Comparison of ENCODE assay signal across 10 cellular contexts in the genomic region with DNA sequence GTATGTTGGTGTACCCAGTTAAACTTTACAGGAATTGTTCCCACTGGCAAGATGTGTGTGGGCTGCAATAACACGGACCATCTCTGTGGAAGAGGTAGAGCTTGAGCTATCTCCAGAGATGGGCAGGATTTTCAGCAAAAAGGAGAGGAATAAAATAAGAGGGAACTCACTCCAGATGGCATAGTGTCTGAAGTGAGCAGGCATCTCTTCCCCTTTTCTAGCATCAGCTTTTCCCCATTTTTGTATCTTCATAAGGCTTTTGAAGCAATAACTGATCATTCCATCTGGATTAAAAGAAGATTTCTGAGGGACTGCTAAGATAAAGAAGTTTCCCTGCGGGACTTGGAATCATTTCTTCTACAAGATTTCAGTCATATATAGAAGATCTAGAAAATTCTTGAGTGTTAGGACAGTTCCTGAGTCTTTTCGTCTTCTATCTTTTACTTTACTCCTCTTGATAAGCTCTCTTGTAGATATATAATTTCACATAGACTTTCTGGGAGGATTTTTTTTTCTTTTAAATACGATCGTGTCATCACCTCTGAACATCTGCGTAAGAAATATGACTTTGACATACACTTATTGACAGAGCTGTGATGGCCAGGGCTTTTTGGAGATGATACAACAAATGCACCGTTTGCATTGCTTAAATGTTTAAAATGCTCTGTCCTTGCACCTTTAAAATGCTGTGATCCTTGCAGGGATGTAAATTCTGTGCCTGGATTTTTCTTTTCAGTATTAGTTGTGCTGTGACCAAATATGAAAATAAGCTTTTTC. TPM values are rescaled to one million over a fixed set of nuclear protein-coding genes. Genes with fewer than 3 reads are reported as not detected.
DNase-seq lines count a peak whose midpoint lies in the region; ATAC-seq, FAIRE-seq and TF ChIP-seq lines count a peak whose summit lies in the region.
"Had no signal": no experiment of that assay in that cellular context is flagged by ENCODE, and none has a peak within 500 bp of the region (broad histone marks: within the 10 kb centered on the region; RNA-seq: fewer than 3 reads in every experiment).

No MANE protein-coding gene starts in this region.

- no peaks in the 10 kb centered on the region for H3K27me3 ChIP-seq in CD8-positive, alpha-beta T cell (ENCODE audit: insufficient read depth, low read length)
- H3K27me3 ChIP-seq in effector memory CD4-positive, alpha-beta T cell (replicated peaks; ENCODE audit: control insufficient read depth, insufficient read depth, low read length, poor library complexity, severe bottlenecking), result no peaks in the 10 kb centered on the region
- H3K27me3 ChIP-seq in osteoblast (ENCODE audit: insufficient read depth, low read length), result no peaks in the 10 kb centered on the region

- H3K36me3 ChIP-seq in CD8-positive, alpha-beta T cell (ENCODE audit: insufficient read depth, low read length), result no peaks in the 10 kb centered on the region
- peaks cover under 1% of the 10 kb centered on the region for H3K36me3 ChIP-seq in effector memory CD4-positive, alpha-beta T cell (ENCODE audit: control insufficient read depth, insufficient read depth, low read length)
- H3K36me3 ChIP-seq in osteoblast (ENCODE audit: insufficient read depth, low read length), result peaks cover 6% of the 10 kb centered on the region

- H3K9me3 Mint-ChIP-seq in CD8-positive, alpha-beta T cell, result no peaks in the 10 kb centered on the region

- H3K4me2 ChIP-seq in osteoblast (ENCODE audit: insufficient read depth, low read length), result peak overlapping the region; percentile 92

- intact Hi-C loops in CD8-positive, alpha-beta T cell (cut with DNase I, micrococcal nuclease), result loop anchor here in 1 of 2 experiments (2.0 kb wide), 1 partner anchor 102 kb away; no protein-coding TSS in a partner anchor

- TF ChIP-seq CTCF in CD8-positive, alpha-beta T cell (IDR thresholded peaks at IDR 0.05), result no peak
- TF ChIP-seq CTCF in osteoblast (IDR thresholded peaks at IDR 0.05; ENCODE audit: extremely low read depth, low read depth, low read length) (no peak), D721Med (IDR thresholded peaks at IDR 0.05; ENCODE audit: insufficient read depth, missing control alignments) (no peak)

- CTCF ChIA-PET in CD8-positive, alpha-beta T cell (lab: Charles Lee), result interaction anchor here (1.0 to 2.8 kb wide), 3 partner anchors 23 to 44 kb away, joined by 4 to 19 read pairs (median 7); no protein-coding TSS in a partner anchor

- ATAC-seq in CD8-positive, alpha-beta T cell, result no peak
- no peak for ATAC-seq in HG03175 (IDR thresholded peaks at IDR 0.05; ENCODE audit: unreplicated experiment)

- peaks cover 38% of the 10 kb centered on the region for H3K79me2 ChIP-seq in osteoblast (ENCODE audit: insufficient read depth, low read length)

- POLR2A ChIA-PET in CD8-positive, alpha-beta T cell (lab: Charles Lee), result no interaction called here

- H3K9me3 ChIP-seq in CD8-positive, alpha-beta T cell (ENCODE audit: low read length), result no peaks in the 10 kb centered on the region
- H3K9me3 ChIP-seq in effector memory CD4-positive, alpha-beta T cell (ENCODE audit: control insufficient read depth, low read length), result no peaks in the 10 kb centered on the region
- H3K9me3 ChIP-seq in osteoblast (ENCODE audit: low read depth, low read length), result no peaks in the 10 kb centered on the region

- no peak for DNase-seq in CD8-positive, alpha-beta T cell
- DNase-seq in NCI-H69 (lab: John Stamatoyannopoulos, UW) (peak; percentile 21), osteoblast (ENCODE audit: insufficient read length, low spot score, missing footprints) (peak; percentile 39), D721Med (ENCODE audit: insufficient read length, low spot score) (no peak), AG08395 (ENCODE audit: low spot score) (no peak)
- no peak for DNase-seq in effector memory CD4-positive, alpha-beta T cell
- no peak for DNase-seq in stimulated activated CD4-positive, alpha-beta T cell treated with anti-CD3 and anti-CD28 coated beads, Interleukin-2, amount 100 ng/mL, for 48 hours
- DNase-seq: cerebellar nuclear complex, NCI-H345 had no signal

- H3K27ac Mint-ChIP-seq in CD8-positive, alpha-beta T cell, result no peak overlapping the region

- peaks cover 53% of the 10 kb centered on the region for H3K4me1 ChIP-seq in CD8-positive, alpha-beta T cell (ENCODE audit: insufficient read depth, low read length)
- peaks cover 28% of the 10 kb centered on the region for H3K4me1 ChIP-seq in effector memory CD4-positive, alpha-beta T cell (ENCODE audit: control insufficient read depth, insufficient read depth, low read length, poor library complexity, severe bottlenecking)
- peaks cover 36% of the 10 kb centered on the region for H3K4me1 ChIP-seq in osteoblast (ENCODE audit: insufficient read depth, low read length)

- peaks cover 17% of the 10 kb centered on the region for H3K36me3 Mint-ChIP-seq in CD8-positive, alpha-beta T cell

- H3K27ac ChIP-seq in CD8-positive, alpha-beta T cell (ENCODE audit: low read depth, low read length), result no peak overlapping the region
- no peak overlapping the region for H3K27ac ChIP-seq in effector memory CD4-positive, alpha-beta T cell (ENCODE audit: insufficient read depth, low read length, poor library complexity, severe bottlenecking)
- no peak overlapping the region for H3K27ac ChIP-seq in osteoblast (ENCODE audit: low read depth, low read length)

- H4K20me1 ChIP-seq in osteoblast (ENCODE audit: insufficient read depth, low read length), result peaks cover 18% of the 10 kb centered on the region

- no peaks in the 10 kb centered on the region for H3K27me3 Mint-ChIP-seq in CD8-positive, alpha-beta T cell (ENCODE audit: low read depth)

- peak overlapping the region; percentile 88 for H3K4me3 Mint-ChIP-seq in CD8-positive, alpha-beta T cell

- H3K4me1 Mint-ChIP-seq in CD8-positive, alpha-beta T cell (ENCODE audit: low read depth), result peaks cover 60% of the 10 kb centered on the region

- no peak for FAIRE-seq in D721Med (lab: Jason Lieb, UNC)

- H2AFZ ChIP-seq in osteoblast (ENCODE audit: low read length), result no peak overlapping the region

- H3K4me3 ChIP-seq in CD8-positive, alpha-beta T cell (ENCODE audit: low read depth, low read length), result peak overlapping the region; percentile 51
- H3K4me3 ChIP-seq in effector memory CD4-positive, alpha-beta T cell (ENCODE audit: insufficient read depth, low read depth, low read length, poor library complexity, severe bottlenecking), result peak overlapping the region; percentile 90
- no peak overlapping the region for H3K4me3 ChIP-seq in osteoblast (ENCODE audit: insufficient read depth, low read length)

RNA-seq across cellular contexts. Expression of a gene that starts 2.1 kb away (rescaled TPM):
- total RNA-seq in CD8-positive, alpha-beta T cell, result 10 to 100 TPM; 40.9 to 42.1 TPM
- 95.2 and 146 TPM in 2 replicates for total RNA-seq in osteoblast

RNA-seq across cellular contexts. Expression of a gene that starts 47.0 kb away (rescaled TPM):
- total RNA-seq in CD8-positive, alpha-beta T cell, result not detected
- not detected in 2 replicates for total RNA-seq in osteoblast

Comparison
In these comparisons a context has a peak if more than half of its experiments do, and no peak if none do; other contexts are left out.
1. DNase-seq: peak in NCI-H69 (single experiment) and osteoblast (single experiment); none in CD8-positive, alpha-beta T cell (0 of 7), effector memory CD4-positive, alpha-beta T cell (0 of 3), D721Med (single experiment), stimulated activated CD4-positive, alpha-beta T cell treated with anti-CD3 and anti-CD28 coated beads, Interleukin-2, amount 100 ng/mL, for 48 hours (0 of 2) and AG08395 (single experiment).